ENCODE assay signal across 20 cellular contexts in the genomic region with DNA sequence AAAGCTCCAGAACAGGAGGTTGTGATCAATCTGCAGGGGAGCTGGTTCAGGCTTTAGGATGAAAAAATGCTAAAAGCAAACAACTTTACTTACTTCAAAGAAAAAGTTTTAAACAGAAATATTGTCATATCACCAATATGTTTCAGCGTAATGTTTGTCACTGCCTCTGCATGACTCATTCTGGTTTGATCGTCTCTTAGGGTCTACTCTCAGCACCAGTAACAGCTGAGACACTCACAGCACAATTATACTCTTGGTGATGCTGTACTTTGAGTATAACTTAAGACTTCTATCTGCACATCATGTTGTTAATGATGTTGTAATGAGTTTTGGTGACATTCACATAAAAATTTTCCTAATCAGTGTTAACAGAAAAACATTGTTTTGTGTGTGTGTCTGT.
"Had no signal": no experiment of that assay in that cellular context is flagged by ENCODE, and none has a peak within 500 bp of the region (broad histone marks: within the 10 kb centered on the region; RNA-seq: fewer than 3 reads in every experiment).

No MANE protein-coding gene starts in this region.

- H3K9me3 ChIP-seq: left lung, tibial artery had no signal

- DNase-seq: activated CD4-positive, alpha-beta T cell treated with anti-CD3 and anti-CD28 coated beads, Interleukin-2, amount 50 U/mL, for 48 hours; activated CD8-positive, alpha-beta memory T cell treated with anti-CD3 and anti-CD28 coated beads, Interleukin-2, amount 50 U/mL, for 48 hours; activated naive CD4-positive, alpha-beta T cell; activated T-cell treated with anti-CD3 and anti-CD28 coated beads, Interleukin-2, amount 50 U/mL, for 4 hours; kidney glomerular epithelial cell; left lung; natural killer cell; stimulated activated CD4-positive, alpha-beta T cell treated with anti-CD3 and anti-CD28 coated beads, Interleukin-2, amount 100 ng/mL, for 24 hours; stimulated activated naive CD8-positive, alpha-beta T cell treated with anti-CD3 and anti-CD28 coated beads, Interleukin-15, amount 100 ng/mL, for 72 hours; tibial artery; WERI-Rb-1 had no signal

- H3K4me3 ChIP-seq: cardiac muscle cell, left lung, lung, tibial artery had no signal

- H3K4me1 ChIP-seq: left lung, tibial artery had no signal

- H3K27ac Mint-ChIP-seq: activated naive CD8-positive, alpha-beta T cell; activated T-helper 2 cell treated with anti-CD3 and anti-CD28 coated beads, Interferon-gamma antibody, Interleukin-2, Interleukin-4, amounts not matched to agents 10 μg/mL and 5 μg/mL and 100 μg/mL, durations not matched to agents 14 hours and 24 hours and 36 hours; natural killer cell; progenitor cell of endocrine pancreas; stimulated activated effector memory CD8-positive, alpha-beta T cell treated with anti-CD3 and anti-CD28 coated beads, Interleukin-12 subunit alpha, Interleukin-12 subunit beta, amount 100 ng/mL, for 72 hours; stimulated activated naive CD8-positive, alpha-beta T cell treated with anti-CD3 and anti-CD28 coated beads, Interleukin-15, amount 100 ng/mL, for 72 hours; T-helper 2 cell treated with Interferon-gamma antibody and Interleukin-4, amounts not matched to agents 5 μg/mL and 100 μg/mL, for 36 hours had no signal

- H3K4me1 Mint-ChIP-seq: natural killer cell; stimulated activated effector memory CD8-positive, alpha-beta T cell treated with anti-CD3 and anti-CD28 coated beads, Interleukin-12 subunit alpha, Interleukin-12 subunit beta, amount 100 ng/mL, for 72 hours; stimulated activated naive CD8-positive, alpha-beta T cell treated with anti-CD3 and anti-CD28 coated beads, Interleukin-15, amount 100 ng/mL, for 72 hours had no signal

- H3K27me3 ChIP-seq: cardiac muscle cell, foreskin keratinocyte, left lung, tibial artery had no signal

- H3K9me3 Mint-ChIP-seq: activated T-cell treated with anti-CD3 and anti-CD28 coated beads, Interleukin-2, amount 50 U/mL, for 4 hours; activated T-helper 2 cell treated with anti-CD3 and anti-CD28 coated beads, Interferon-gamma antibody, Interleukin-2, Interleukin-4, amounts not matched to agents 10 μg/mL and 5 μg/mL and 100 μg/mL, durations not matched to agents 14 hours and 24 hours and 36 hours; natural killer cell; stimulated activated effector memory CD8-positive, alpha-beta T cell treated with anti-CD3 and anti-CD28 coated beads, Interleukin-12 subunit alpha, Interleukin-12 subunit beta, amount 100 ng/mL, for 72 hours; stimulated activated naive CD8-positive, alpha-beta T cell treated with anti-CD3 and anti-CD28 coated beads, Interleukin-15, amount 100 ng/mL, for 72 hours; T-helper 2 cell treated with Interferon-gamma antibody and Interleukin-4, amounts not matched to agents 5 μg/mL and 100 μg/mL, for 36 hours had no signal

- H3K36me3 ChIP-seq: cardiac muscle cell, left lung, tibial artery, WERI-Rb-1 had no signal

- H3K36me3 Mint-ChIP-seq: activated naive CD8-positive, alpha-beta T cell; natural killer cell; stimulated activated effector memory CD8-positive, alpha-beta T cell treated with anti-CD3 and anti-CD28 coated beads, Interleukin-12 subunit alpha, Interleukin-12 subunit beta, amount 100 ng/mL, for 72 hours had no signal

- H3K27me3 Mint-ChIP-seq: progenitor cell of endocrine pancreas had no signal

- H3K27ac ChIP-seq: cardiac muscle cell, epithelial cell of prostate, foreskin keratinocyte, left lung, tibial artery, WERI-Rb-1 had no signal

- H3K4me3 Mint-ChIP-seq: activated naive CD8-positive, alpha-beta T cell; activated T-cell treated with anti-CD3 and anti-CD28 coated beads, Interleukin-2, amount 50 U/mL, for 4 hours; natural killer cell; stimulated activated effector memory CD8-positive, alpha-beta T cell treated with anti-CD3 and anti-CD28 coated beads, Interleukin-12 subunit alpha, Interleukin-12 subunit beta, amount 100 ng/mL, for 72 hours; stimulated activated naive CD8-positive, alpha-beta T cell treated with anti-CD3 and anti-CD28 coated beads, Interleukin-15, amount 100 ng/mL, for 72 hours; T-helper 2 cell treated with Interferon-gamma antibody and Interleukin-4, amounts not matched to agents 5 μg/mL and 100 μg/mL, for 36 hours had no signal
